In the genomic region with DNA sequence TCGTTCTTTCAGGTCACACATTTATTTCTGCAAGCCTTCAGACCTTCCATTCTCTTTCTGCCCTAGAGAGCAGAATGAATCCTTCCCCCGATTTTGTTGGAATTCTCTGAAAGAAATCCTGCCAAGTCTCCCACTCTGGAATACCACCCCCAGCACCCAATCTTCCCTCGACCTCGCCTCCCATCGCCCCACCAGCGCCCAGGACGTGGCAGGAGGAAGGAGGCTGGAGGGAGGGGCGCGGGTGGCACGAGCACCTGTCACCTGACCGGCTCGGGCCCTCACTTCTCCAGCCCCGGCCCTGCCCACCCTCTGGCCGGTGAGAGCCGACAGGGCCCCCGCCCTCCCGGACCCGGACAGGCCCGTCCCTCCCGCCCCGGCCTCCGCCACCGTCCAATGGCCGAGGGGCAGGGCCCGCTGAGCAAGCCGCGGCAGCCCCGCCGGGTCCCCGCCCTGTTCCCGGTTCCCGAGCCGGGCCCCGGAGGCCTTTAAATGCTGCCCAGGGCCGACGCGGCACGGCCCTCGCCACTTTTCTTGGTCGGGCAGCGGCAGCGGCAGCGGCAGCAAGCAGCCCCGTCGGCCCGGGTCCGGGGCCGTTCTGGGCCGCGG, we compare ENCODE assay signal across 8 cellular contexts. TPM values are rescaled to one million over a fixed set of nuclear protein-coding genes. Genes with fewer than 3 reads are reported as not detected.
DNase-seq lines count a peak whose midpoint lies in the region; TF ChIP-seq lines count a peak whose summit lies in the region.

A gene (plus strand): TSS at position 453 of the 606 bp plus-strand sequence. CDS start 384 bp downstream, outside the sequence.

- H3K27ac Mint-ChIP-seq in HFFc6 = no peak within 1 kb of the TSS
- H3K27ac Mint-ChIP-seq in activated naive CD8-positive, alpha-beta T cell = peak within 1 kb of the TSS; percentile 66

- no peaks in the 10 kb centered on the region for H3K9me3 Mint-ChIP-seq in HFFc6
- H3K9me3 Mint-ChIP-seq in activated naive CD8-positive, alpha-beta T cell (ENCODE audit: low read depth) = no peaks in the 10 kb centered on the region

- DNase-seq in 8988T (peak; percentile 85), GM04504 (ENCODE audit: low read depth) (peak; percentile 5), HFFc6 (no peak), NCI-H2171 treated with DMSO at 0.1 percent for 48 hours (lab: John Stamatoyannopoulos, UW) (peak; percentile 27), glomerular visceral epithelial cell (ENCODE audit: extremely low spot score) (peak; percentile 56), nucleus accumbens (lab: John Stamatoyannopoulos, UW) (peak in 41 of 56 donors; percentile 29 to 85 (median 68)), MV-4-11 (lab: John Stamatoyannopoulos, UW) (no peak)

- H3K4me3 Mint-ChIP-seq in HFFc6 = peak within 1 kb of the TSS; percentile 80
- H3K4me3 Mint-ChIP-seq in activated naive CD8-positive, alpha-beta T cell = peak within 1 kb of the TSS; percentile 89

- no peaks in the 10 kb centered on the region for H3K36me3 Mint-ChIP-seq in HFFc6 (ENCODE audit: low read depth)
- H3K36me3 Mint-ChIP-seq in activated naive CD8-positive, alpha-beta T cell = no peaks in the 10 kb centered on the region

- TF ChIP-seq CTCF in HFFc6 (IDR thresholded peaks at IDR 0.05) = no peak

- peaks cover 15% of the 10 kb centered on the region for H3K4me1 Mint-ChIP-seq in HFFc6 (ENCODE audit: low read depth)
- peaks cover 7% of the 10 kb centered on the region for H3K4me1 Mint-ChIP-seq in activated naive CD8-positive, alpha-beta T cell (ENCODE audit: low read depth)

- H3K27me3 Mint-ChIP-seq in HFFc6 (ENCODE audit: insufficient read depth) = peaks cover 22% of the 10 kb centered on the region
- no peaks in the 10 kb centered on the region for H3K27me3 Mint-ChIP-seq in activated naive CD8-positive, alpha-beta T cell

RNA-seq across cellular contexts. Expression of the gene that starts here (rescaled TPM):
- 1 to 10 TPM in 2 of 6 experiments, under 1 TPM in 4; 0.64 to 2.1 (median 0.82) TPM for total RNA-seq in HFFc6 (2021; fragmentation: NEBNext Ultra II Directional; extraction: Animal tissue kit (Norgen Biotek cat#: 25700))

Comparison
In these comparisons a context has a peak if more than half of its experiments do, and no peak if none do; other contexts are left out.
1. DNase-seq: peak in 8988T (single experiment), GM04504 (single experiment), NCI-H2171 treated with DMSO at 0.1 percent for 48 hours (single experiment), glomerular visceral epithelial cell (single experiment) and nucleus accumbens (41 of 56); none in HFFc6 (single experiment) and MV-4-11 (single experiment).